ENCODE assay signal across 13 cellular contexts in the genomic region with DNA sequence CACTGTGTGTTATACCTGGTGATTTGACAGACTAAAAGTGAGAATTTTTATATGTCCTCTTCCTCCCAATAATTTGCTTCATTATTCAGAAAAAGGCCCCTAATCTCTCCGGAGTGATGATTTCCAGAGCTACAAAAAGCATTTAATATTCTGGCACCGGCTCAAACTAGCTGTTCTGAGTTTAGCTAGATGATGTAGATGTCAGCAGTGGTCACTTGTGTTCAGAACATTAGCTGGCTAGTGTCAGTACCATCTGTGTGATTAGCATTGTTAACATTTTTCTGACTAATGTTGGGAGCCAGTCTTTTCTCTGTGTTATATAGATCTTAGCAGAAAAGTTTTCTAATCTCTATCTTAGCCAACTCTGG.
DNase-seq lines count a peak whose midpoint lies in the region; ATAC-seq and TF ChIP-seq lines count a peak whose summit lies in the region.
"Had no signal": no experiment of that assay in that cellular context is flagged by ENCODE, and none has a peak within 500 bp of the region (broad histone marks: within the 10 kb centered on the region; RNA-seq: fewer than 3 reads in every experiment).

No MANE protein-coding gene starts in this region.

- CTCF ChIA-PET in MCF 10A (lab: Yijun Ruan, JAX), result interaction anchor here (1.1 to 3.6 kb wide), 5 partner anchors 18 to 176 kb away, joined by 4 to 20 read pairs (median 7); no protein-coding TSS in a partner anchor
- CTCF ChIA-PET in mammary epithelial cell (lab: Charles Lee; ENCODE audit: low non-redundant PET), result no interaction called here

- no peak overlapping the region for H3K9ac ChIP-seq in mammary epithelial cell (ENCODE audit: insufficient read depth, low read length)

- H3K27ac ChIP-seq in mammary epithelial cell (ENCODE audit: insufficient read depth, low read depth, low read length), result no peak overlapping the region

- no peak for TF ChIP-seq POLR2A in GM18505 (IDR thresholded peaks at IDR 0.05; ENCODE audit: borderline replicate concordance, extremely low read depth, insufficient read depth, insufficient read length)

- WGBS in mammary epithelial cell (ENCODE audit: low coverage, missing lambda C conversion rate), result 7% methylated on average over 2 of the region's 2 CpGs

- peaks cover 21% of the 10 kb centered on the region for H3K4me1 Mint-ChIP-seq in MCF 10A (ENCODE audit: insufficient read depth, unreplicated experiment)
- peaks cover 33% of the 10 kb centered on the region for H3K4me1 Mint-ChIP-seq in nephron

- H3K4me3 Mint-ChIP-seq in MCF 10A (ENCODE audit: unreplicated experiment) (no peak overlapping the region), nephron (peak overlapping the region in 1 of 3 experiments; percentile 12)
- H3K4me3 Mint-ChIP-seq: naive thymus-derived CD8-positive, alpha-beta T cell had no signal

- H3K36me3 ChIP-seq in mammary epithelial cell (ENCODE audit: insufficient read depth, low read length), result no peaks in the 10 kb centered on the region

- intact Hi-C loops in MCF 10A (cut with micrococcal nuclease) (no loop called here), mammary epithelial cell (cut with micrococcal nuclease) (no loop called here)

- H3K4me3 ChIP-seq in mammary epithelial cell (replicated peaks in 1 of 3; ENCODE audit: insufficient read depth in 1 of 3, low read depth in 2 of 3, low read length in 3 of 3) (no peak overlapping the region), fibroblast of the aortic adventitia (ENCODE audit: low read depth, low read length) (no peak overlapping the region)

- DNase-seq in MCF 10A (ENCODE audit: unreplicated experiment), result no peak
- no peak for DNase-seq in mammary epithelial cell
- peak; percentile 84 for DNase-seq in fibroblast of the aortic adventitia (ENCODE audit: low read depth)
- DNase-seq in NOMO-1 treated with dmso at 0.1 percent for 144 hours (lab: John Stamatoyannopoulos, UW; ENCODE audit: unreplicated experiment), result no peak
- DNase-seq in stimulated activated CD4-positive, alpha-beta T cell treated with anti-CD3 and anti-CD28 coated beads, Interleukin-4, amount 100 ng/mL, for 4 hours, result no peak
- DNase-seq in NCI-H524 (lab: John Stamatoyannopoulos, UW), result no peak
- DNase-seq: activated CD8-positive, alpha-beta memory T cell treated with anti-CD3 and anti-CD28 coated beads, Interleukin-2, amount 50 U/mL, for 4 hours; central memory CD4-positive, alpha-beta T cell; head of caudate nucleus; naive thymus-derived CD8-positive, alpha-beta T cell; NCI-H187 had no signal

- no peak overlapping the region for H2AFZ ChIP-seq in mammary epithelial cell (ENCODE audit: low read depth, low read length)

- H3K27me3 Mint-ChIP-seq in MCF 10A (ENCODE audit: insufficient read depth, unreplicated experiment) (no peaks in the 10 kb centered on the region), nephron (ENCODE audit: low read depth) (no peaks in the 10 kb centered on the region)
- H3K27me3 Mint-ChIP-seq: naive thymus-derived CD8-positive, alpha-beta T cell had no signal

- H3K4me2 ChIP-seq in mammary epithelial cell (ENCODE audit: insufficient read depth, low read depth, low read length), result no peak overlapping the region

- TF ChIP-seq CTCF in MCF 10A (IDR thresholded peaks at IDR 0.05; ENCODE audit: unreplicated experiment), result no peak
- TF ChIP-seq CTCF in mammary epithelial cell (conservative IDR thresholded peaks at IDR 0.05 in 1 of 2, IDR thresholded peaks at IDR 0.05 in 1 of 2; ENCODE audit: extremely low read depth in 1 of 2, insufficient read depth in 1 of 2, low read depth in 1 of 2, low read length in 2 of 2), result no peak
- no peak for TF ChIP-seq CTCF in fibroblast of the aortic adventitia (IDR thresholded peaks at IDR 0.05; ENCODE audit: insufficient read depth, low read length)
- TF ChIP-seq CTCF in nephron (IDR thresholded peaks at IDR 0.05; ENCODE audit: unreplicated experiment in 3 of 3), result no peak

- in situ Hi-C loops in mammary epithelial cell (cut with MboI; ENCODE audit: low sequenced_read_pairs in 2 of 2), result no loop called here

- H3K4me1 ChIP-seq in mammary epithelial cell (ENCODE audit: insufficient read depth, low read length), result peaks cover 4% of the 10 kb centered on the region

- POLR2A ChIA-PET in MCF 10A (lab: Yijun Ruan, JAX), result no interaction called here

- dilution Hi-C loops in mammary epithelial cell (cut with HindIII; ENCODE audit: low sequenced_read_pairs), result no loop called here

- peaks cover 7% of the 10 kb centered on the region for H3K9me3 Mint-ChIP-seq in MCF 10A (ENCODE audit: unreplicated experiment)
- H3K9me3 Mint-ChIP-seq in nephron, result peaks cover 9% of the 10 kb centered on the region

- H4K20me1 ChIP-seq in mammary epithelial cell (ENCODE audit: insufficient read depth, low read length), result no peaks in the 10 kb centered on the region

- H3K27ac Mint-ChIP-seq in MCF 10A (ENCODE audit: low read depth, unreplicated experiment) (peak overlapping the region; percentile 29), nephron (peak overlapping the region; percentile 94 to 97 (median 96))

- ATAC-seq in GM18505 (IDR thresholded peaks at IDR 0.05; ENCODE audit: unreplicated experiment), result no peak
- ATAC-seq: naive thymus-derived CD8-positive, alpha-beta T cell had no signal

- peaks cover 15% of the 10 kb centered on the region for H3K79me2 ChIP-seq in mammary epithelial cell (ENCODE audit: insufficient read depth, low read length)

- no peaks in the 10 kb centered on the region for H3K36me3 Mint-ChIP-seq in MCF 10A (ENCODE audit: insufficient read depth, unreplicated experiment)
- peaks cover 26% of the 10 kb centered on the region for H3K36me3 Mint-ChIP-seq in nephron (ENCODE audit: low read depth)

- H3K9me3 ChIP-seq in mammary epithelial cell (replicated peaks; ENCODE audit: insufficient read depth, low read length), result peaks cover 2% of the 10 kb centered on the region

- H3K27me3 ChIP-seq in mammary epithelial cell (ENCODE audit: insufficient read depth, low read length), result no peaks in the 10 kb centered on the region

- BruUV-seq in MCF 10A (replicated peaks; lab: Mats Ljungman, UMichigan), result no TSS peak
- no TSS peak for BruUV-seq in mammary epithelial cell (replicated peaks; lab: Mats Ljungman, UMichigan)
